In the genomic region with DNA sequence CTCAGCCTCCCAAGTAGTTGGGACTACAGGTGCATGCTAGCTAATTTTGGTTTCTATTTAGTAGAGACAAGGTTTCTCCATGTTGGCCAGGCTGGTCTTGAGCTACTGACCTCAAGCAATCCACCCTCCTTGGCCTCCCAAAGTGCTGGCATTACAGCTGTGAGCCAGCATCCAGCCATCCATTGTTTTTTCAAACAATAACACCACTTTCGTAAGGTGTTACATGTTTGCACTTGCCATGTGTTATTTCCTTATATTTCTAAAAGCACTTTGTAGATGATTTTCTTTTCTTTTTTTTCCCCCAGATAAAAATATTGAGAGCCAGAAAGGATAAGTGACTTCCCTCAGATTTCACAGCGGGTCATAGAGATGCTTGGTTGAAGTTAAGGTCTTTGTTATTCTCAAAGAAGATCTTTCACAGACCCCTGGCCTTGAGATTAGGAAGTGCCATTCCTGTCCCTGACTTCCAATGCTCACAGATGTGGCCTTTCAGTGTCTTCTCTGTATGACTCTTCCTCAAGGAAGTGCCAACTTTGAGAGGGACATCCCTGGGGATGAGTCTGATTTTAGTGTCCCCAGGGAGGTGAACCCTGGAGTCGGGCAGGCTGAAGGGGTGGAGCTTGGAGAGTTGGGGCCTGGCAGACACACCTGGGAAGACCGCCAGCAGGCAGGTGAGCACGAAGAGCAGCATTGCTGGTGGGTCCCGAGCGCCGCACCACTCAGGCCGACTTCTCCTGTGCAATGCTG, we compare ENCODE assay signal across 24 cellular contexts. TPM values are rescaled to one million over a fixed set of nuclear protein-coding genes. Genes with fewer than 3 reads are reported as not detected.
DNase-seq lines count a peak whose midpoint lies in the region; ATAC-seq, FAIRE-seq and TF ChIP-seq lines count a peak whose summit lies in the region.
"Had no signal": no experiment of that assay in that cellular context is flagged by ENCODE, and none has a peak within 500 bp of the region (broad histone marks: within the 10 kb centered on the region; RNA-seq: fewer than 3 reads in every experiment).

No MANE protein-coding gene starts in this region.

- no peak overlapping the region for H3K9ac ChIP-seq in mammary epithelial cell (ENCODE audit: insufficient read depth, low read length)
- H3K9ac ChIP-seq: KMS-11 had no signal

- no peak for ATAC-seq in HG03175 (IDR thresholded peaks at IDR 0.05; ENCODE audit: unreplicated experiment)
- no peak for ATAC-seq in HG02571 (IDR thresholded peaks at IDR 0.05; ENCODE audit: unreplicated experiment)

- DNase-seq in Calu3 (no peak), mammary epithelial cell (peak; percentile 19), esophagus squamous epithelium (lab: John Stamatoyannopoulos, UW) (no peak), small intestine (peak; percentile 74), T1000 (lab: John Stamatoyannopoulos, UW) (no peak), Caco-2 (no peak)
- DNase-seq: GDM1; H7; HFFc6; NCI-H1436; NCI-H1930; NCI-H446 treated with DMSO at 0.1 percent for 48 hours; NCI-H69; NK-92 treated with Interleukin-12 subunit alpha and Interleukin-12 subunit beta, amount 100 ng/mL, for 24 hours; Right ventricle myocardium superior had no signal

- H3K27me3 ChIP-seq in mammary epithelial cell (ENCODE audit: insufficient read depth, low read length) (no peaks in the 10 kb centered on the region), esophagus squamous epithelium (peaks cover 0 to 8% (median 0%) of the 10 kb centered on the region in 4 donors), small intestine (ENCODE audit: control insufficient read depth in 2 of 2, insufficient read depth in 2 of 2, low read length in 2 of 2) (no peaks in the 10 kb centered on the region), Caco-2 (replicated peaks; ENCODE audit: control insufficient read depth, insufficient read depth, low read length) (no peaks in the 10 kb centered on the region)

- intact Hi-C loops in Calu3 (cut with micrococcal nuclease; ENCODE audit: unreplicated experiment) (no loop called here), mammary epithelial cell (cut with micrococcal nuclease) (loop anchor here (5.0 kb wide), 1 partner anchor 37 kb away; no protein-coding TSS in a partner anchor), esophagus squamous epithelium (cut with DNase I) (no loop called here), Caco-2 (cut with micrococcal nuclease; ENCODE audit: unreplicated experiment) (loop anchor here (5.0 kb wide), 1 partner anchor 137 kb away; no protein-coding TSS in a partner anchor)

- CTCF ChIA-PET in Calu3 (lab: Charles Lee) (interaction anchor here (0.8 kb wide), 1 partner anchor 13 kb away, joined by 3 read pairs; no protein-coding TSS in a partner anchor), mammary epithelial cell (lab: Charles Lee; ENCODE audit: low non-redundant PET) (no interaction called here), Caco-2 (lab: Charles Lee) (no interaction called here)

- no peak for FAIRE-seq in small intestine (lab: Jason Lieb, UNC)
- FAIRE-seq: RCC 7860 had no signal

- H3K27ac ChIP-seq in mammary epithelial cell (ENCODE audit: insufficient read depth, low read depth, low read length) (no peak overlapping the region), esophagus squamous epithelium (peak overlapping the region; percentile 51 to 67 (median 57)), small intestine (ENCODE audit: low read depth in 1 of 2, low read length in 1 of 2) (peak overlapping the region; percentile 43 to 58)
- H3K27ac ChIP-seq: HL-60, KMS-11 had no signal

- H3K4me1 ChIP-seq in mammary epithelial cell (ENCODE audit: insufficient read depth, low read length) (peaks cover 5% of the 10 kb centered on the region), esophagus squamous epithelium (peaks cover 0 to 22% (median 12%) of the 10 kb centered on the region in 3 donors), small intestine (ENCODE audit: control insufficient read depth in 2 of 2, insufficient read depth in 1 of 2, low read depth in 1 of 2, low read length in 1 of 2) (peaks cover 0 to 3% of the 10 kb centered on the region in 2 donors), Caco-2 (peaks cover 16% of the 10 kb centered on the region)

- H3K79me2 ChIP-seq in mammary epithelial cell (ENCODE audit: insufficient read depth, low read length) = no peaks in the 10 kb centered on the region

- H3K9me3 Mint-ChIP-seq in Calu3 (ENCODE audit: low read depth, unreplicated experiment) (no peaks in the 10 kb centered on the region), Caco-2 (ENCODE audit: unreplicated experiment) (no peaks in the 10 kb centered on the region)
- H3K9me3 Mint-ChIP-seq: CD14-positive monocyte, HFFc6 had no signal

- BruUV-seq in Calu3 (replicated peaks; lab: Mats Ljungman, UMichigan) (no TSS peak), mammary epithelial cell (replicated peaks; lab: Mats Ljungman, UMichigan) (no TSS peak), Caco-2 (replicated peaks; lab: Mats Ljungman, UMichigan) (no TSS peak)

- POLR2A ChIA-PET in Caco-2 (lab: Charles Lee) = no interaction called here

- H3K36me3 ChIP-seq in mammary epithelial cell (ENCODE audit: insufficient read depth, low read length) = no peaks in the 10 kb centered on the region
- H3K36me3 ChIP-seq in esophagus squamous epithelium = no peaks in the 10 kb centered on the region
- peaks cover 2 to 4% of the 10 kb centered on the region in 2 donors for H3K36me3 ChIP-seq in small intestine (ENCODE audit: control insufficient read depth in 2 of 2, insufficient read depth in 2 of 2, low read length in 2 of 2)
- no peaks in the 10 kb centered on the region for H3K36me3 ChIP-seq in Caco-2 (ENCODE audit: control insufficient read depth, insufficient read depth, low read length)

- TF ChIP-seq POLR2A in esophagus squamous epithelium (IDR thresholded peaks at IDR 0.05) = no peak

- H3K36me3 Mint-ChIP-seq in Calu3 (ENCODE audit: insufficient read depth, unreplicated experiment) (peaks cover 33% of the 10 kb centered on the region), Caco-2 (ENCODE audit: insufficient read depth, unreplicated experiment) (no peaks in the 10 kb centered on the region)
- H3K36me3 Mint-ChIP-seq: CD14-positive monocyte had no signal

- H3K27me3 Mint-ChIP-seq in Calu3 (ENCODE audit: unreplicated experiment) = no peaks in the 10 kb centered on the region
- no peaks in the 10 kb centered on the region for H3K27me3 Mint-ChIP-seq in Caco-2 (ENCODE audit: insufficient read depth, unreplicated experiment)

- H3K27ac Mint-ChIP-seq in Calu3 (ENCODE audit: unreplicated experiment) (peak overlapping the region; percentile 58), Caco-2 (ENCODE audit: unreplicated experiment) (no peak overlapping the region)
- H3K27ac Mint-ChIP-seq: HFFc6 had no signal

- 79% methylated on average over 9 of the region's 9 CpGs for WGBS in mammary epithelial cell (ENCODE audit: low coverage, missing lambda C conversion rate)
- WGBS in esophagus squamous epithelium, 2 donors = 56 to 59% methylated on average over 8 of the region's 9 CpGs
- 14 to 62% (median 25%) methylated on average over 9 of the region's 9 CpGs for WGBS in small intestine, 3 donors

- H3K4me3 Mint-ChIP-seq in Calu3 (ENCODE audit: low read depth, unreplicated experiment) (no peak overlapping the region), Caco-2 (ENCODE audit: unreplicated experiment) (no peak overlapping the region)
- H3K4me3 Mint-ChIP-seq: CD14-positive monocyte, HFFc6 had no signal

- dilution Hi-C loops in mammary epithelial cell (cut with HindIII; ENCODE audit: low sequenced_read_pairs) = no loop called here

- in situ Hi-C loops in mammary epithelial cell (cut with MboI; ENCODE audit: low sequenced_read_pairs in 2 of 2) = no loop called here

- H4K20me1 ChIP-seq in mammary epithelial cell (ENCODE audit: insufficient read depth, low read length) = no peaks in the 10 kb centered on the region

- no peak overlapping the region for H2AFZ ChIP-seq in mammary epithelial cell (ENCODE audit: low read depth, low read length)

- H3K4me3 ChIP-seq in mammary epithelial cell (replicated peaks in 1 of 3; ENCODE audit: insufficient read depth in 1 of 3, low read depth in 2 of 3, low read length in 3 of 3) (no peak overlapping the region), esophagus squamous epithelium (no peak overlapping the region), small intestine (ENCODE audit: low read depth in 1 of 2, low read length in 2 of 2) (no peak overlapping the region), Caco-2 (ENCODE audit: low read depth, low read length) (no peak overlapping the region)

- H3K4me1 Mint-ChIP-seq in Calu3 (ENCODE audit: low read depth, unreplicated experiment) = peaks cover 57% of the 10 kb centered on the region
- no peaks in the 10 kb centered on the region for H3K4me1 Mint-ChIP-seq in Caco-2 (ENCODE audit: low read depth, unreplicated experiment)

- no peak overlapping the region for H3K4me2 ChIP-seq in mammary epithelial cell (ENCODE audit: insufficient read depth, low read depth, low read length)
- H3K4me2 ChIP-seq: KMS-11 had no signal

- H3K9me3 ChIP-seq in mammary epithelial cell (replicated peaks; ENCODE audit: insufficient read depth, low read length) = no peaks in the 10 kb centered on the region
- H3K9me3 ChIP-seq in esophagus squamous epithelium = no peaks in the 10 kb centered on the region
- H3K9me3 ChIP-seq in small intestine (ENCODE audit: control insufficient read depth, low read depth) = no peaks in the 10 kb centered on the region
- H3K9me3 ChIP-seq in Caco-2 = no peaks in the 10 kb centered on the region

- TF ChIP-seq CTCF in Calu3 (IDR thresholded peaks at IDR 0.05; ENCODE audit: unreplicated experiment) (no peak), mammary epithelial cell (conservative IDR thresholded peaks at IDR 0.05 in 1 of 2, IDR thresholded peaks at IDR 0.05 in 1 of 2; ENCODE audit: extremely low read depth in 1 of 2, insufficient read depth in 1 of 2, low read depth in 1 of 2, low read length in 2 of 2) (no peak), esophagus squamous epithelium (IDR thresholded peaks at IDR 0.05) (no peak), Caco-2 (IDR thresholded peaks at IDR 0.05; ENCODE audit: insufficient read depth in 1 of 2, low read depth in 1 of 2, low read length in 1 of 2, severe bottlenecking in 1 of 2, unreplicated experiment in 1 of 2) (no peak)

RNA-seq across cellular contexts. Expression of gene PIGR, which starts 6.3 kb away (rescaled TPM):
- 250 and 367 TPM in 2 replicates for total RNA-seq in Calu3 (2022)
- total RNA-seq in mammary epithelial cell = 10 to 100 TPM in 1 of 2 donors, not detected in 1; 10.7 TPM
- polyA plus RNA-seq in mammary epithelial cell = 0.03 TPM
- polyA minus RNA-seq in mammary epithelial cell = 1.4 TPM
- total RNA-seq in esophagus squamous epithelium = 100 to 1,000 TPM in 1 of 4 donors, 1 to 10 TPM in 1, under 1 TPM in 1, not detected in 1; 0.99 to 144 (median 1.1) TPM
- polyA plus RNA-seq in small intestine = 1,000 to 10,000 TPM in 1 of 3 donors, 100 to 1,000 TPM in 2; 381 to 3,013 (median 616) TPM
- not detected in 2 replicates for total RNA-seq in Caco-2 (2022)
- total RNA-seq: A673, Daoy had no signal
- polyA plus RNA-seq: CD14-positive monocyte had no signal

RNA-seq across cellular contexts. Expression of gene FCMR, which starts 18.3 kb away (rescaled TPM):
- total RNA-seq in Calu3 (2022) = 0.86 and 1.1 TPM in 2 replicates
- 1 to 10 TPM; 1.2 to 5.0 TPM for total RNA-seq in mammary epithelial cell
- polyA plus RNA-seq in mammary epithelial cell = 5.4 TPM
- polyA minus RNA-seq in mammary epithelial cell = not detected
- total RNA-seq in esophagus squamous epithelium = 1 to 10 TPM in 1 of 4 donors, under 1 TPM in 2, not detected in 1; 0.88 to 4.2 (median 1.00) TPM
- polyA plus RNA-seq in small intestine = 1 to 10 TPM; 1.1 to 6.9 (median 2.4) TPM
- total RNA-seq in Caco-2 (2022) = not detected in 2 replicates
- total RNA-seq: A673, H7, HT1080 had no signal

RNA-seq across cellular contexts. Expression of gene FCAMR, which starts 30.2 kb away (rescaled TPM):
- not detected in 2 replicates for total RNA-seq in Calu3 (2022)
- total RNA-seq in mammary epithelial cell = not detected
- polyA plus RNA-seq in mammary epithelial cell = not detected
- not detected for polyA minus RNA-seq in mammary epithelial cell
- not detected for total RNA-seq in esophagus squamous epithelium
- polyA plus RNA-seq in small intestine = 1 to 10 TPM in 1 of 3 donors, under 1 TPM in 2; 0.54 to 4.5 (median 0.67) TPM
- total RNA-seq in Caco-2 (2022) = 0.18 TPM in 1 of 2 replicates, not detected in the other
- total RNA-seq: A673, Daoy, H7, HFFc6, HT1080, Right ventricle myocardium superior had no signal
- polyA plus RNA-seq: CD14-positive monocyte had no signal

RNA-seq across cellular contexts. Expression of gene IL24, which starts 42.8 kb away (rescaled TPM):
- not detected in 2 replicates for total RNA-seq in Calu3 (2022)
- total RNA-seq in mammary epithelial cell = not detected
- polyA plus RNA-seq in mammary epithelial cell = 0.09 TPM
- polyA minus RNA-seq in mammary epithelial cell = not detected
- not detected for total RNA-seq in esophagus squamous epithelium
- polyA plus RNA-seq in small intestine = under 1 TPM in 1 of 3 donors, not detected in 2; 0.24 TPM
- total RNA-seq in Caco-2 (2022) = not detected in 2 replicates
- total RNA-seq: A673, H7, Right ventricle myocardium superior had no signal
- polyA plus RNA-seq: CD14-positive monocyte had no signal

Comparison
In these comparisons a context has a peak if more than half of its experiments do, and no peak if none do; other contexts are left out.
1. DNase-seq: peak in mammary epithelial cell (single experiment) and small intestine (single experiment); none in Calu3 (single experiment), esophagus squamous epithelium (single experiment), T1000 (single experiment) and Caco-2 (0 of 2).
2. intact Hi-C loops: an anchor here in mammary epithelial cell (5.0 kb wide) and Caco-2 (5.0 kb wide); none called in Calu3 and esophagus squamous epithelium.